In genomic region chr3:65288781-65289180, GRCh38 we compare ENCODE assay signal across 28 cellular contexts.
"Had no signal": no experiment of that assay in that cellular context is flagged by ENCODE, and none has a peak within 500 bp of the region (broad histone marks: within the 10 kb centered on the region; RNA-seq: fewer than 3 reads in every experiment).

No MANE protein-coding gene starts in this region.

- H3K4me1 ChIP-seq: left ventricle myocardium inferior, prostate gland, stomach, testis, thyroid gland, transverse colon, upper lobe of left lung, vagina had no signal

- FAIRE-seq: islet of Langerhans, pancreas had no signal

- H3K9me3 ChIP-seq: left ventricle myocardium inferior, mucosa of descending colon, pancreas, prostate gland, stomach, testis, thyroid gland, transverse colon, upper lobe of left lung, vagina had no signal

- H3K4me3 ChIP-seq: left ventricle myocardium inferior, lung, mucosa of descending colon, pancreas, prostate gland, skin epidermis, stomach, testis, thyroid gland, transverse colon, upper lobe of left lung, vagina had no signal

- H3K27ac ChIP-seq: left ventricle myocardium inferior, pancreas, prostate gland, skin epidermis, stomach, testis, thyroid gland, transverse colon, upper lobe of left lung, vagina had no signal

- DNase-seq: hypothalamus; immature natural killer cell; left ventricle myocardium inferior; midbrain; mucosa of descending colon; naive thymus-derived CD4-positive, alpha-beta T cell; pancreas; posterior cingulate gyrus; retina; right cardiac atrium; stimulated activated CD4-positive, alpha-beta T cell treated with anti-CD3 and anti-CD28 coated beads, Interleukin-12 subunit alpha, Interleukin-12 subunit beta, amount 100 ng/mL, for 4 hours; stimulated activated CD4-positive, alpha-beta T cell treated with anti-CD3 and anti-CD28 coated beads, Interleukin-15, amount 100 ng/mL, for 24 hours; stimulated activated CD4-positive, alpha-beta T cell treated with anti-CD3 and anti-CD28 coated beads, Interleukin-2, amount 100 ng/mL, for 24 hours; stimulated activated CD4-positive, alpha-beta T cell treated with anti-CD3 and anti-CD28 coated beads, Interleukin-4, amount 100 ng/mL, for 1 hour; stimulated activated naive B cell treated with anti-CD40 and anti-IgM and Interleukin-4, amounts not matched to agents 10 μg/mL and 1 μg/mL and 100 μg/mL, for 72 hours; stimulated activated naive CD8-positive, alpha-beta T cell treated with anti-CD3 and anti-CD28 coated beads, Interleukin-15, Interleukin-2, amounts not matched to agents 100 U/mL and 50 U/mL, for 24 hours; stomach; testis; thyroid gland; transverse colon; upper lobe of left lung had no signal

- H3K36me3 ChIP-seq: left ventricle myocardium inferior, pancreas, prostate gland, stomach, thyroid gland, transverse colon, upper lobe of left lung, vagina had no signal

- H3K27me3 ChIP-seq: pancreas, stomach, testis, thyroid gland, transverse colon, upper lobe of left lung, vagina had no signal

- ATAC-seq: mucosa of descending colon; naive thymus-derived CD4-positive, alpha-beta T cell; natural killer cell treated with Interleukin-12 subunit alpha and Interleukin-12 subunit beta and Interleukin-15 and Interleukin-18, amount 100 ng/mL, for 72 hours; pancreas; right cardiac atrium; sciatic nerve; stimulated activated naive B cell treated with anti-CD40 and anti-IgM and Interleukin-4, amounts not matched to agents 10 μg/mL and 1 μg/mL and 100 μg/mL, for 72 hours; stimulated activated naive CD8-positive, alpha-beta T cell treated with anti-CD3 and anti-CD28 coated beads, Interleukin-15, Interleukin-2, amounts not matched to agents 100 U/mL and 50 U/mL, for 24 hours had no signal
